In the genomic region with DNA sequence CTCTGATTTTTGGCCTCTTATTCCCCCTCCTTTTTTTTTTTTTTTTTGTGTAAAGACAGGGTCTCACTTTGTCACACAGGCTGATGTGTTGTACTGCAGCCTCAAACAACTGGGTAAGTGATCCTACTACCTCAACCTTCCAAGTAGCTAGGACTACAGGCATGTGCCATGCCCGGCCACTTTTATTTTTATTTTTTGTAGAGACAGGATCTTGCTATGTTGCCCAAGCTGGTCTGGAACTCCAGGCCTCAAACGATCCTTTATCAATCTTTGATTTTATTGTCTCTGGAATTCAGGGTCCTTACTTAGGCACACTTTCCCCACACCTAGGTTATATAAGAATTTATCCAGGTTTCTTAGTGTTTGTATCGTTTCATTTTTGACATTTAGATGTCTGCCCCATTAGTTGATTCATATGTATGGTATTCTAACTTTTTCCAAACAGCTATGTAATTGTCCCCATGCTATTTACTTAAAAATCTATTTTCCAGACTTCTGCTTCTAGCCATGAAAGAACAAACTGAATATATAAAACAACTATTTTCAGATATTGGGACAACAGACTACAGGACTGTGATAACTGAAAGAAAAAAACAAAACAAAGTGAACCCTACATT, we compare ENCODE assay signal across 1 cellular context.
TF ChIP-seq lines count a peak whose summit lies in the region.

No MANE protein-coding gene starts in this region.

TF ChIP-seq in K562, 482 proteins besides CTCF, POLR2A, EP300 and RAD21 (continued from another document):
- TF ChIP-seq, protein P1, sequence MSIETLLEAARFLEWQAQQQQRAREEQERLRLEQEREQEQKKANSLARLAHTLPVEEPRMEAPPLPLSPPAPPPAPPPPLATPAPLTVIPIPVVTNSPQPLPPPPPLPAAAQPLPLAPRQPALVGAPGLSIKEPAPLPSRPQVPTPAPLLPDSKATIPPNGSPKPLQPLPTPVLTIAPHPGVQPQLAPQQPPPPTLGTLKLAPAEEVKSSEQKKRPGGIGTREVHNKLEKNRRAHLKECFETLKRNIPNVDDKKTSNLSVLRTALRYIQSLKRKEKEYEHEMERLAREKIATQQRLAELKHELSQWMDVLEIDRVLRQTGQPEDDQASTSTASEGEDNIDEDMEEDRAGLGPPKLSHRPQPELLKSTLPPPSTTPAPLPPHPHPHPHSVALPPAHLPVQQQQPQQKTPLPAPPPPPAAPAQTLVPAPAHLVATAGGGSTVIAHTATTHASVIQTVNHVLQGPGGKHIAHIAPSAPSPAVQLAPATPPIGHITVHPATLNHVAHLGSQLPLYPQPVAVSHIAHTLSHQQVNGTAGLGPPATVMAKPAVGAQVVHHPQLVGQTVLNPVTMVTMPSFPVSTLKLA (conservative IDR thresholded peaks at IDR 0.05) = no peak
- TF ChIP-seq ESRRA (IDR thresholded peaks at IDR 0.05; ENCODE audit: borderline replicate concordance, low read depth) = no peak
- no peak for TF ChIP-seq ZNF830 (CRISPR knock-in tag; IDR thresholded peaks at IDR 0.05)
- no peak for TF ChIP-seq CHD1 (IDR thresholded peaks at IDR 0.05; ENCODE audit: low read length)
- TF ChIP-seq REST (CRISPR knock-in tag; IDR thresholded peaks at IDR 0.05; ENCODE audit: low read depth) = no peak
- no peak for TF ChIP-seq ZNF699 (CRISPR knock-in tag; IDR thresholded peaks at IDR 0.05; ENCODE audit: insufficient replicate concordance)
- TF ChIP-seq, protein P2, sequence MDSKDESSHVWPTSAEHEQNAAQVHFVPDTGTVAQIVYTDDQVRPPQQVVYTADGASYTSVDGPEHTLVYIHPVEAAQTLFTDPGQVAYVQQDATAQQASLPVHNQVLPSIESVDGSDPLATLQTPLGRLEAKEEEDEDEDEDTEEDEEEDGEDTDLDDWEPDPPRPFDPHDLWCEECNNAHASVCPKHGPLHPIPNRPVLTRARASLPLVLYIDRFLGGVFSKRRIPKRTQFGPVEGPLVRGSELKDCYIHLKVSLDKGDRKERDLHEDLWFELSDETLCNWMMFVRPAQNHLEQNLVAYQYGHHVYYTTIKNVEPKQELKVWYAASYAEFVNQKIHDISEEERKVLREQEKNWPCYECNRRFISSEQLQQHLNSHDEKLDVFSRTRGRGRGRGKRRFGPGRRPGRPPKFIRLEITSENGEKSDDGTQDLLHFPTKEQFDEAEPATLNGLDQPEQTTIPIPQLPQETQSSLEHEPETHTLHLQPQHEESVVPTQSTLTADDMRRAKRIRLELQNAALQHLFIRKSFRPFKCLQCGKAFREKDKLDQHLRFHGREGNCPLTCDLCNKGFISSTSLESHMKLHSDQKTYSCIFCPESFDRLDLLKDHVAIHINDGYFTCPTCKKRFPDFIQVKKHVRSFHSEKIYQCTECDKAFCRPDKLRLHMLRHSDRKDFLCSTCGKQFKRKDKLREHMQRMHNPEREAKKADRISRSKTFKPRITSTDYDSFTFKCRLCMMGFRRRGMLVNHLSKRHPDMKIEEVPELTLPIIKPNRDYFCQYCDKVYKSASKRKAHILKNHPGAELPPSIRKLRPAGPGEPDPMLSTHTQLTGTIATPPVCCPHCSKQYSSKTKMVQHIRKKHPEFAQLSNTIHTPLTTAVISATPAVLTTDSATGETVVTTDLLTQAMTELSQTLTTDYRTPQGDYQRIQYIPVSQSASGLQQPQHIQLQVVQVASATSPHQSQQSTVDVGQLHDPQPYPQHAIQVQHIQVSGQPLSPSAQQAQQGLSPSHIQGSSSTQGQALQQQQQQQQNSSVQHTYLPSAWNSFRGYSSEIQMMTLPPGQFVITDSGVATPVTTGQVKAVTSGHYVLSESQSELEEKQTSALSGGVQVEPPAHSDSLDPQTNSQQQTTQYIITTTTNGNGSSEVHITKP (IDR thresholded peaks at IDR 0.05; ENCODE audit: partially characterized antibody) = no peak
- peak; percentile 14 for TF ChIP-seq HDAC3 (IDR thresholded peaks at IDR 0.05; ENCODE audit: borderline replicate concordance, partially characterized antibody)
- TF ChIP-seq HEY1 (CRISPR knock-in tag; IDR thresholded peaks at IDR 0.05; ENCODE audit: borderline replicate concordance) = no peak
- TF ChIP-seq ZNF695 (CRISPR knock-in tag; IDR thresholded peaks at IDR 0.05) = no peak
- TF ChIP-seq KAT8 (IDR thresholded peaks at IDR 0.05; ENCODE audit: low read depth) = no peak
- TF ChIP-seq FOSL1 (tag; conservative IDR thresholded peaks at IDR 0.05) = no peak
- TF ChIP-seq TRIM28 (IDR thresholded peaks at IDR 0.05) = no peak
- no peak for TF ChIP-seq ZNF133 (CRISPR knock-in tag; IDR thresholded peaks at IDR 0.05)
- 0 out of 2 replicates have a peak, but pooled peaks have one; percentile 27 for TF ChIP-seq GATAD2B (IDR thresholded peaks at IDR 0.05; ENCODE audit: borderline replicate concordance)
- TF ChIP-seq FOXJ2 (tag; IDR thresholded peaks at IDR 0.05) = no peak
- no peak for TF ChIP-seq ZNF124 (CRISPR knock-in tag; IDR thresholded peaks at IDR 0.05)
- no peak for TF ChIP-seq NFIX (CRISPR knock-in tag; IDR thresholded peaks at IDR 0.05; ENCODE audit: low read depth)
